In genomic region chr16:85200471-85201278, GRCh38 we compare ENCODE assay signal across 13 cellular contexts.
DNase-seq lines count a peak whose midpoint lies in the region; ATAC-seq and TF ChIP-seq lines count a peak whose summit lies in the region.
"Had no signal": no experiment of that assay in that cellular context is flagged by ENCODE, and none has a peak within 500 bp of the region (broad histone marks: within the 10 kb centered on the region; RNA-seq: fewer than 3 reads in every experiment).

No MANE protein-coding gene starts in this region.

- DNase-seq in HCEC 1CT = peak; percentile 64
- DNase-seq in SW480 (ENCODE audit: low spot score) = peak; percentile 75
- peak in 2 of 3 donors; percentile 12 to 51 for DNase-seq in right cardiac atrium
- no peak for DNase-seq in smooth muscle cell (lab: John Stamatoyannopoulos, UW; ENCODE audit: unreplicated experiment)
- DNase-seq in mucosa of gallbladder (ENCODE audit: low spot score) = no peak
- no peak for DNase-seq in NCI-H1436 (lab: John Stamatoyannopoulos, UW)
- no peak for DNase-seq in AG20443 (ENCODE audit: low spot score)
- DNase-seq: dermis blood vessel endothelial cell, DND-41, GOT3, naive B cell, NCI-H2081 treated with DMSO at 0.1 percent for 48 hours, NCI-H69 had no signal

- H3K27ac ChIP-seq in right cardiac atrium (ENCODE audit: low read length) = no peak overlapping the region
- H3K27ac ChIP-seq in smooth muscle cell (ENCODE audit: low read depth) = peak overlapping the region; percentile 60

- peaks cover 16% of the 10 kb centered on the region for H3K4me1 ChIP-seq in right cardiac atrium (ENCODE audit: control insufficient read depth, insufficient read depth, low read length)
- H3K4me1 ChIP-seq in smooth muscle cell (ENCODE audit: low read depth) = peaks cover 21% of the 10 kb centered on the region

- no peak for ATAC-seq in right cardiac atrium

- no peak overlapping the region for H2AFZ ChIP-seq in smooth muscle cell (ENCODE audit: low read depth)

- no peaks in the 10 kb centered on the region for H3K36me3 ChIP-seq in smooth muscle cell (ENCODE audit: low read depth)

- 79% methylated on average over 17 of the region's 17 CpGs for WGBS in right cardiac atrium
- 55% methylated on average over 17 of the region's 17 CpGs for WGBS in smooth muscle cell (ENCODE audit: low lambda C conversion rate)

- H3K27me3 ChIP-seq in right cardiac atrium (ENCODE audit: control insufficient read depth, insufficient read depth) = no peaks in the 10 kb centered on the region
- no peaks in the 10 kb centered on the region for H3K27me3 ChIP-seq in smooth muscle cell (ENCODE audit: low read depth)

- peak overlapping the region; percentile 20 for H3K4me2 ChIP-seq in smooth muscle cell

- intact Hi-C loops in right cardiac atrium (cut with DNase I) = no loop called here

- H3K79me2 ChIP-seq in smooth muscle cell (ENCODE audit: low read depth) = peaks cover 32% of the 10 kb centered on the region

- H3K9ac ChIP-seq in smooth muscle cell (ENCODE audit: low read depth) = no peak overlapping the region

- TF ChIP-seq CTCF in smooth muscle cell (IDR thresholded peaks at IDR 0.05; ENCODE audit: borderline replicate concordance, insufficient read depth, poor library complexity, severe bottlenecking) = no peak

- H3F3A ChIP-seq in smooth muscle cell (ENCODE audit: low read depth) = peaks cover 28% of the 10 kb centered on the region

- H3K4me3 ChIP-seq in right cardiac atrium (ENCODE audit: low read length) (no peak overlapping the region), smooth muscle cell (no peak overlapping the region)

- H3K9me3 ChIP-seq in right cardiac atrium (ENCODE audit: control insufficient read depth, low read length) (no peaks in the 10 kb centered on the region), smooth muscle cell (replicated peaks; ENCODE audit: low read depth) (no peaks in the 10 kb centered on the region)

- H4K20me1 ChIP-seq in smooth muscle cell (ENCODE audit: low read depth) = no peaks in the 10 kb centered on the region

Comparison
In these comparisons a context has a peak if more than half of its experiments do, and no peak if none do; other contexts are left out.
1. DNase-seq: peak in HCEC 1CT (single experiment), SW480 (single experiment) and right cardiac atrium (2 of 3); none in smooth muscle cell (single experiment), mucosa of gallbladder (single experiment), NCI-H1436 (single experiment) and AG20443 (single experiment).